9 cellular contexts compared by ENCODE assay signal in genomic region chr3:9247361-9248231, GRCh38. TPM values are rescaled to one million over a fixed set of nuclear protein-coding genes. Genes with fewer than 3 reads are reported as not detected.
DNase-seq lines count a peak whose midpoint lies in the region; TF ChIP-seq lines count a peak whose summit lies in the region.
"Had no signal": no experiment of that assay in that cellular context is flagged by ENCODE, and none has a peak within 500 bp of the region (broad histone marks: within the 10 kb centered on the region; RNA-seq: fewer than 3 reads in every experiment).

No MANE protein-coding gene starts in this region.

- H3K4me1 ChIP-seq in stomach: peaks cover 6 to 33% (median 31%) of the 10 kb centered on the region in 4 donors

- no peak for TF ChIP-seq EP300 in stomach (IDR thresholded peaks at IDR 0.05)

- H3K4me1 Mint-ChIP-seq in activated CD4-positive, alpha-beta memory T cell treated with anti-CD3 and anti-CD28 coated beads for 36 hours (ENCODE audit: low read depth): peaks cover 19% of the 10 kb centered on the region
- peaks cover 20% of the 10 kb centered on the region for H3K4me1 Mint-ChIP-seq in activated CD4-positive, alpha-beta memory T cell treated with anti-CD3 and anti-CD28 coated beads, Interleukin-2, amount 10 ng/mL, durations not matched to agents 7 days and 5 days
- H3K4me1 Mint-ChIP-seq in activated naive CD8-positive, alpha-beta T cell treated with anti-CD3 and anti-CD28 coated beads for 36 hours: peaks cover 15% of the 10 kb centered on the region

- DNase-seq in activated CD4-positive, alpha-beta memory T cell treated with anti-CD3 and anti-CD28 coated beads for 36 hours: no peak
- no peak for DNase-seq in activated CD4-positive, alpha-beta memory T cell treated with anti-CD3 and anti-CD28 coated beads, Interleukin-2, amount 10 ng/mL, durations not matched to agents 7 days and 5 days
- no peak for DNase-seq in activated naive CD8-positive, alpha-beta T cell treated with anti-CD3 and anti-CD28 coated beads for 36 hours
- peak; percentile 25 for DNase-seq in kidney tubule cell (ENCODE audit: low spot score)
- peak; percentile 51 for DNase-seq in stomach
- DNase-seq in NCI-H2029 treated with DMSO at 0.1 percent for 48 hours (lab: John Stamatoyannopoulos, UW): no peak
- DNase-seq in NCI-H1105 (lab: John Stamatoyannopoulos, UW): no peak
- DNase-seq in middle frontal gyrus (ENCODE audit: extremely low spot score, low spot score): no peak
- DNase-seq: NK-92 treated with Interleukin-12 subunit alpha and Interleukin-12 subunit beta, amount 100 ng/mL, for 24 hours had no signal

- intact Hi-C loops in activated CD4-positive, alpha-beta memory T cell treated with anti-CD3 and anti-CD28 coated beads for 36 hours (cut with micrococcal nuclease): loop anchor here (2.0 kb wide), 1 partner anchor 277 kb away; no protein-coding TSS in a partner anchor
- intact Hi-C loops in stomach (cut with DNase I; ENCODE audit: low total_unique reads): no loop called here

- no peaks in the 10 kb centered on the region for H3K9me3 ChIP-seq in stomach

- no peak for TF ChIP-seq POLR2A in stomach (IDR thresholded peaks at IDR 0.05)

- H3K36me3 Mint-ChIP-seq in activated CD4-positive, alpha-beta memory T cell treated with anti-CD3 and anti-CD28 coated beads for 36 hours: no peaks in the 10 kb centered on the region
- no peaks in the 10 kb centered on the region for H3K36me3 Mint-ChIP-seq in activated CD4-positive, alpha-beta memory T cell treated with anti-CD3 and anti-CD28 coated beads, Interleukin-2, amount 10 ng/mL, durations not matched to agents 7 days and 5 days (ENCODE audit: low read depth)
- no peaks in the 10 kb centered on the region for H3K36me3 Mint-ChIP-seq in activated naive CD8-positive, alpha-beta T cell treated with anti-CD3 and anti-CD28 coated beads for 36 hours

- no peaks in the 10 kb centered on the region for H3K27me3 Mint-ChIP-seq in activated CD4-positive, alpha-beta memory T cell treated with anti-CD3 and anti-CD28 coated beads for 36 hours
- peaks cover 24% of the 10 kb centered on the region for H3K27me3 Mint-ChIP-seq in activated CD4-positive, alpha-beta memory T cell treated with anti-CD3 and anti-CD28 coated beads, Interleukin-2, amount 10 ng/mL, durations not matched to agents 7 days and 5 days
- peaks cover 1% of the 10 kb centered on the region for H3K27me3 Mint-ChIP-seq in activated naive CD8-positive, alpha-beta T cell treated with anti-CD3 and anti-CD28 coated beads for 36 hours

- TF ChIP-seq CTCF in stomach (IDR thresholded peaks at IDR 0.05): no peak

- H3K27ac ChIP-seq in stomach: peak overlapping the region in 1 of 5 donors; percentile 27

- peak overlapping the region; percentile 70 for H3K4me3 Mint-ChIP-seq in activated CD4-positive, alpha-beta memory T cell treated with anti-CD3 and anti-CD28 coated beads for 36 hours
- H3K4me3 Mint-ChIP-seq in activated CD4-positive, alpha-beta memory T cell treated with anti-CD3 and anti-CD28 coated beads, Interleukin-2, amount 10 ng/mL, durations not matched to agents 7 days and 5 days: no peak overlapping the region
- H3K4me3 Mint-ChIP-seq in activated naive CD8-positive, alpha-beta T cell treated with anti-CD3 and anti-CD28 coated beads for 36 hours: peak overlapping the region; percentile 78

- WGBS in stomach, 5 donors: 50 to 58% (median 54%) methylated on average over 25 of the region's 25 CpGs

- H3K27me3 ChIP-seq in stomach: no peaks in the 10 kb centered on the region

- CTCF ChIA-PET in activated CD4-positive, alpha-beta memory T cell treated with anti-CD3 and anti-CD28 coated beads for 36 hours (lab: Charles Lee): interaction anchor here (0.7 kb wide), 1 partner anchor 362 kb away, joined by 3 read pairs; no protein-coding TSS in a partner anchor
- CTCF ChIA-PET in activated CD4-positive, alpha-beta memory T cell treated with anti-CD3 and anti-CD28 coated beads, Interleukin-2, amount 10 ng/mL, durations not matched to agents 7 days and 5 days (lab: Charles Lee): no interaction called here

- no peaks in the 10 kb centered on the region for H3K36me3 ChIP-seq in stomach

- no peaks in the 10 kb centered on the region for H3K9me3 Mint-ChIP-seq in activated CD4-positive, alpha-beta memory T cell treated with anti-CD3 and anti-CD28 coated beads for 36 hours
- H3K9me3 Mint-ChIP-seq in activated CD4-positive, alpha-beta memory T cell treated with anti-CD3 and anti-CD28 coated beads, Interleukin-2, amount 10 ng/mL, durations not matched to agents 7 days and 5 days: no peaks in the 10 kb centered on the region
- H3K9me3 Mint-ChIP-seq in activated naive CD8-positive, alpha-beta T cell treated with anti-CD3 and anti-CD28 coated beads for 36 hours: no peaks in the 10 kb centered on the region

- H3K27ac Mint-ChIP-seq in activated CD4-positive, alpha-beta memory T cell treated with anti-CD3 and anti-CD28 coated beads for 36 hours: no peak overlapping the region
- no peak overlapping the region for H3K27ac Mint-ChIP-seq in activated CD4-positive, alpha-beta memory T cell treated with anti-CD3 and anti-CD28 coated beads, Interleukin-2, amount 10 ng/mL, durations not matched to agents 7 days and 5 days
- H3K27ac Mint-ChIP-seq in activated naive CD8-positive, alpha-beta T cell treated with anti-CD3 and anti-CD28 coated beads for 36 hours: no peak overlapping the region

- H3K4me3 ChIP-seq in stomach: peak overlapping the region; percentile 49 to 64 (median 53)

- POLR2A ChIA-PET in activated CD4-positive, alpha-beta memory T cell treated with anti-CD3 and anti-CD28 coated beads for 36 hours (lab: Charles Lee): no interaction called here
- POLR2A ChIA-PET in activated CD4-positive, alpha-beta memory T cell treated with anti-CD3 and anti-CD28 coated beads, Interleukin-2, amount 10 ng/mL, durations not matched to agents 7 days and 5 days (lab: Charles Lee): no interaction called here

RNA-seq across cellular contexts. Expression of gene SRGAP3, which starts 1.9 kb away (rescaled TPM):
- total RNA-seq in activated CD4-positive, alpha-beta memory T cell treated with anti-CD3 and anti-CD28 coated beads for 36 hours: 1 to 10 TPM; 2.2 to 3.5 TPM
- total RNA-seq in activated CD4-positive, alpha-beta memory T cell treated with anti-CD3 and anti-CD28 coated beads, Interleukin-2, amount 10 ng/mL, durations not matched to agents 7 days and 5 days: 1 to 10 TPM; 1.2 to 1.3 TPM
- total RNA-seq in activated naive CD8-positive, alpha-beta T cell treated with anti-CD3 and anti-CD28 coated beads for 36 hours: 1 to 10 TPM; 1.2 to 1.3 TPM
- 10 to 100 TPM in 3 of 5 donors, 1 to 10 TPM in 2; 4.1 to 31.7 (median 14.1) TPM for total RNA-seq in stomach
- 1 to 10 TPM in 1 of 3 donors, under 1 TPM in 2; 0.31 to 2.6 (median 0.46) TPM for polyA plus RNA-seq in stomach

Comparison
In these comparisons a context has a peak if more than half of its experiments do, and no peak if none do; other contexts are left out.
1. DNase-seq: peak in kidney tubule cell (single experiment) and stomach (single experiment); none in activated CD4-positive, alpha-beta memory T cell treated with anti-CD3 and anti-CD28 coated beads for 36 hours (single experiment), activated CD4-positive, alpha-beta memory T cell treated with anti-CD3 and anti-CD28 coated beads, Interleukin-2, amount 10 ng/mL, durations not matched to agents 7 days and 5 days (single experiment), activated naive CD8-positive, alpha-beta T cell treated with anti-CD3 and anti-CD28 coated beads for 36 hours (single experiment), NCI-H2029 treated with DMSO at 0.1 percent for 48 hours (single experiment), NCI-H1105 (single experiment) and middle frontal gyrus (single experiment).